Comparison of ENCODE assay signal across 14 cellular contexts in genomic region chr6:130928993-130929678, GRCh38.
DNase-seq lines count a peak whose midpoint lies in the region; ATAC-seq and TF ChIP-seq lines count a peak whose summit lies in the region.
"Had no signal": no experiment of that assay in that cellular context is flagged by ENCODE, and none has a peak within 500 bp of the region (broad histone marks: within the 10 kb centered on the region; RNA-seq: fewer than 3 reads in every experiment).

No MANE protein-coding gene starts in this region.

- TF ChIP-seq POLR2A in gastroesophageal sphincter (IDR thresholded peaks at IDR 0.05) (no peak), esophagus muscularis mucosa (IDR thresholded peaks at IDR 0.05; ENCODE audit: low read depth) (no peak)

- H3K36me3 Mint-ChIP-seq in activated CD4-positive, alpha-beta T cell treated with anti-CD3 and anti-CD28 coated beads for 36 hours (ENCODE audit: low read depth): peaks cover 3% of the 10 kb centered on the region
- no peaks in the 10 kb centered on the region for H3K36me3 Mint-ChIP-seq in effector memory CD8-positive, alpha-beta T cell (ENCODE audit: insufficient read depth)
- H3K36me3 Mint-ChIP-seq: CD4-positive, CD25-positive, alpha-beta regulatory T cell had no signal

- CTCF ChIA-PET in activated CD4-positive, alpha-beta T cell treated with anti-CD3 and anti-CD28 coated beads for 36 hours (lab: Charles Lee): interaction anchor here (0.6 to 1.0 kb wide), 3 partner anchors 8 to 179 kb away, joined by 3 read pairs; no protein-coding TSS in a partner anchor

- no peaks in the 10 kb centered on the region for H3K9me3 Mint-ChIP-seq in activated CD4-positive, alpha-beta T cell treated with anti-CD3 and anti-CD28 coated beads for 36 hours (ENCODE audit: low read depth)
- no peaks in the 10 kb centered on the region for H3K9me3 Mint-ChIP-seq in effector memory CD8-positive, alpha-beta T cell

- H3K4me1 Mint-ChIP-seq in activated CD4-positive, alpha-beta T cell treated with anti-CD3 and anti-CD28 coated beads for 36 hours: no peaks in the 10 kb centered on the region
- no peaks in the 10 kb centered on the region for H3K4me1 Mint-ChIP-seq in effector memory CD8-positive, alpha-beta T cell (ENCODE audit: low read depth in 2 of 2)
- H3K4me1 Mint-ChIP-seq: activated naive CD8-positive, alpha-beta T cell treated with anti-CD3 and anti-CD28 coated beads for 36 hours; CD4-positive, CD25-positive, alpha-beta regulatory T cell had no signal

- ATAC-seq in gastroesophageal sphincter (peak; percentile 24), left lung (no peak)
- ATAC-seq in activated CD4-positive, alpha-beta T cell treated with anti-CD3 and anti-CD28 coated beads for 36 hours: no peak
- ATAC-seq in effector memory CD8-positive, alpha-beta T cell (replicated peaks): no peak
- ATAC-seq: stimulated activated naive CD8-positive, alpha-beta T cell treated with anti-CD3 and anti-CD28 coated beads, Interleukin-15, Interleukin-2, amounts not matched to agents 100 U/mL and 50 U/mL, for 24 hours had no signal

- intact Hi-C loops in activated CD4-positive, alpha-beta T cell treated with anti-CD3 and anti-CD28 coated beads for 36 hours (cut with DNase I, micrococcal nuclease): no loop called here
- intact Hi-C loops in left lung (cut with DNase I) (no loop called here), esophagus muscularis mucosa (cut with DNase I) (no loop called here)

- POLR2A ChIA-PET in activated CD4-positive, alpha-beta T cell treated with anti-CD3 and anti-CD28 coated beads for 36 hours (lab: Charles Lee): no interaction called here

- DNase-seq in EH (ENCODE audit: low read depth) (peak; percentile 67), amniotic epithelial cell (ENCODE audit: low read depth) (peak; percentile 32), left lung (no peak), esophagus muscularis mucosa (ENCODE audit: extremely low spot score) (no peak)
- no peak for DNase-seq in activated CD4-positive, alpha-beta T cell treated with anti-CD3 and anti-CD28 coated beads for 36 hours
- DNase-seq in effector memory CD8-positive, alpha-beta T cell: no peak
- DNase-seq: activated naive CD8-positive, alpha-beta T cell treated with anti-CD3 and anti-CD28 coated beads for 36 hours; CD4-positive, CD25-positive, alpha-beta regulatory T cell; effector CD8-positive, alpha-beta T cell; NCI-H1417; SHP77 treated with DMSO at 0.1 percent for 48 hours; stimulated activated naive CD8-positive, alpha-beta T cell treated with anti-CD3 and anti-CD28 coated beads, Interleukin-15, Interleukin-2, amounts not matched to agents 100 U/mL and 50 U/mL, for 24 hours had no signal

- no peak overlapping the region for H3K27ac Mint-ChIP-seq in activated CD4-positive, alpha-beta T cell treated with anti-CD3 and anti-CD28 coated beads for 36 hours
- H3K27ac Mint-ChIP-seq in effector memory CD8-positive, alpha-beta T cell: no peak overlapping the region
- H3K27ac Mint-ChIP-seq: activated naive CD8-positive, alpha-beta T cell treated with anti-CD3 and anti-CD28 coated beads for 36 hours; CD4-positive, CD25-positive, alpha-beta regulatory T cell had no signal

- H3K27ac ChIP-seq in gastroesophageal sphincter: peak overlapping the region in 3 of 4 donors; percentile 0 to 23 (median 21)
- H3K27ac ChIP-seq in rectal smooth muscle tissue (ENCODE audit: low read depth, low read length): peak overlapping the region; percentile 16
- peak overlapping the region in 1 of 2 donors; percentile 28 for H3K27ac ChIP-seq in left lung
- peak overlapping the region in 2 of 4 donors; percentile 22 to 39 for H3K27ac ChIP-seq in esophagus muscularis mucosa (replicated peaks in 1 of 4)

- TF ChIP-seq CTCF in gastroesophageal sphincter (IDR thresholded peaks at IDR 0.05): no peak
- no peak for TF ChIP-seq CTCF in left lung (IDR thresholded peaks at IDR 0.05)
- no peak for TF ChIP-seq CTCF in esophagus muscularis mucosa (IDR thresholded peaks at IDR 0.05)

- H3K4me3 ChIP-seq in gastroesophageal sphincter (no peak overlapping the region), rectal smooth muscle tissue (ENCODE audit: low read length) (no peak overlapping the region), left lung (no peak overlapping the region), esophagus muscularis mucosa (no peak overlapping the region)

- H3K4me3 Mint-ChIP-seq in activated CD4-positive, alpha-beta T cell treated with anti-CD3 and anti-CD28 coated beads for 36 hours: no peak overlapping the region
- H3K4me3 Mint-ChIP-seq in effector memory CD8-positive, alpha-beta T cell: no peak overlapping the region
- H3K4me3 Mint-ChIP-seq: activated naive CD8-positive, alpha-beta T cell treated with anti-CD3 and anti-CD28 coated beads for 36 hours; CD4-positive, CD25-positive, alpha-beta regulatory T cell had no signal

- 50 to 59% methylated on average over 7 of the region's 7 CpGs for WGBS in gastroesophageal sphincter (ENCODE audit: low coverage in 1 of 2), 2 donors
- WGBS in esophagus muscularis mucosa: 64% methylated on average over 7 of the region's 7 CpGs

- no peak overlapping the region for H3K9ac ChIP-seq in rectal smooth muscle tissue (ENCODE audit: low read length)

- H3K36me3 ChIP-seq in gastroesophageal sphincter (no peaks in the 10 kb centered on the region), rectal smooth muscle tissue (ENCODE audit: control insufficient read depth, insufficient read depth, low read length) (no peaks in the 10 kb centered on the region), left lung (no peaks in the 10 kb centered on the region), esophagus muscularis mucosa (peaks cover 0 to 12% (median 4%) of the 10 kb centered on the region in 4 donors)

- no peak for TF ChIP-seq EP300 in gastroesophageal sphincter (IDR thresholded peaks at IDR 0.05)
- TF ChIP-seq EP300 in esophagus muscularis mucosa (IDR thresholded peaks at IDR 0.05): no peak

- H3K27me3 ChIP-seq in gastroesophageal sphincter (no peaks in the 10 kb centered on the region), rectal smooth muscle tissue (ENCODE audit: control insufficient read depth, insufficient read depth, low read length) (no peaks in the 10 kb centered on the region), left lung (no peaks in the 10 kb centered on the region), esophagus muscularis mucosa (no peaks in the 10 kb centered on the region)

- H3K4me1 ChIP-seq in gastroesophageal sphincter (peaks cover 0 to 30% (median 2%) of the 10 kb centered on the region in 3 donors), rectal smooth muscle tissue (ENCODE audit: control insufficient read depth, insufficient read depth, low read length) (no peaks in the 10 kb centered on the region), left lung (peaks cover 5 to 7% of the 10 kb centered on the region in 2 donors), esophagus muscularis mucosa (peaks cover 9 to 36% (median 24%) of the 10 kb centered on the region in 4 donors)

- no peaks in the 10 kb centered on the region for H3K27me3 Mint-ChIP-seq in activated CD4-positive, alpha-beta T cell treated with anti-CD3 and anti-CD28 coated beads for 36 hours
- H3K27me3 Mint-ChIP-seq in effector memory CD8-positive, alpha-beta T cell: no peaks in the 10 kb centered on the region
- H3K27me3 Mint-ChIP-seq: activated naive CD8-positive, alpha-beta T cell treated with anti-CD3 and anti-CD28 coated beads for 36 hours had no signal

- H3K9me3 ChIP-seq in gastroesophageal sphincter (no peaks in the 10 kb centered on the region), left lung (no peaks in the 10 kb centered on the region), esophagus muscularis mucosa (no peaks in the 10 kb centered on the region)

Comparison
In these comparisons a context has a peak if more than half of its experiments do, and no peak if none do; other contexts are left out.
1. DNase-seq: peak in EH (single experiment) and amniotic epithelial cell (single experiment); none in activated CD4-positive, alpha-beta T cell treated with anti-CD3 and anti-CD28 coated beads for 36 hours (single experiment), effector memory CD8-positive, alpha-beta T cell (0 of 3), left lung (0 of 2) and esophagus muscularis mucosa (single experiment).